ENCODE assay signal across 8 cellular contexts in the genomic region with DNA sequence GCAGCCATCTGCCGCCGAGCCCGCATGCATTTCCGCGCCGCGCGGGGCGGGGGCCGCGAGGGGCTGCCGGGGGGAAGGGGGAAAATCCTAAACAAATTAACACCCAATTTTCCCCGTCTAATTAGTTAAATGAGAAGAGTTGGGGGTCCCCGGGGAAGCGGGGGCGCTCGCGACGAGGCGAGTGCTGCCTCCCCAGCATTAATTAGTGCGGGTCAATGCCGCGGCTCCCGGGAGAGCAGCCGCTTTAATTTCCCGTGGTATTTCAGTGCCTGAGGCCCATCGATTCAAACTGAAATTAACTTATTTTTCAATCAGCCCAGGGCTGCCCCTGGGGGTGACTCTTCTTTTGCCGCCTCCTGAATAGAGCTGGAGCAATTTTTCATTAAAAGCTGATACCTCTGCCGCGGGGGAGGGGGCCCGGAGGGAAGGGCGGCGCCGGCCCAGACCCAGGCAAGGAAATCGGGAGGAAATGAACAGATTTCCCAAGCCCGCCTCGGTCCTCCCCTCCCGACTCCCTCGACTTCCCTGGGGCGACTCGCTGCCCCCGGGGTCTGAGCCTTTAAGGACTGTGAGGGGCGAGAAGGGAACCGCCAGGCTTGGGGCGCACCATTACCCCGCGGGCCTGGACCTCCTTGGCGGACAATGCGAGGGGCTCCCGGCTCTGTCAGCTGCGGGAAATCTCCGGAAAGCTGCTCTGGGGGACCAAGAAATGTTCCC. TPM values are rescaled to one million over a fixed set of nuclear protein-coding genes. Genes with fewer than 3 reads are reported as not detected.
A peak's percentile ranks its signal among the peaks of the same experiment; 100 is the strongest.
DNase-seq lines count a peak whose midpoint lies in the region; ATAC-seq and TF ChIP-seq lines count a peak whose summit lies in the region.

No MANE protein-coding gene starts in this region.

- peaks cover 23% of the 10 kb centered on the region for H3K27me3 ChIP-seq in ACC112 (ENCODE audit: insufficient read depth, low read length)
- peaks cover 4% of the 10 kb centered on the region; the same call in 1 of the 2 replicates for H3K27me3 ChIP-seq in KMS-11 (ENCODE audit: insufficient read depth, low read depth)
- no peaks in the 10 kb centered on the region for H3K27me3 ChIP-seq in muscle layer of duodenum (ENCODE audit: low read depth, low read length)

- peaks cover 14% of the 10 kb centered on the region for H3K27me3 Mint-ChIP-seq in chondrocyte (ENCODE audit: low read depth)

- H3K4me1 ChIP-seq in ACC112 (ENCODE audit: control insufficient read depth, insufficient read depth, low read length, unreplicated experiment) (no peaks in the 10 kb centered on the region), KMS-11 (ENCODE audit: low read depth, poor library complexity, severe bottlenecking) (no peaks in the 10 kb centered on the region), muscle layer of duodenum (ENCODE audit: control insufficient read depth in 1 of 2, insufficient read depth in 2 of 2, low read length in 2 of 2) (peaks cover 0 to 13% of the 10 kb centered on the region in 2 donors)

- no peak overlapping the region for H3K27ac Mint-ChIP-seq in chondrocyte (ENCODE audit: unreplicated experiment)

- no peaks in the 10 kb centered on the region for H3K36me3 ChIP-seq in ACC112 (ENCODE audit: insufficient read depth, low read length)
- H3K36me3 ChIP-seq in KMS-11 (ENCODE audit: insufficient read depth) = no peaks in the 10 kb centered on the region
- no peaks in the 10 kb centered on the region for H3K36me3 ChIP-seq in muscle layer of duodenum (ENCODE audit: control insufficient read depth in 1 of 2, insufficient read depth in 2 of 2, low read length in 2 of 2)

- ATAC-seq in HG03571 (IDR thresholded peaks at IDR 0.05; ENCODE audit: unreplicated experiment) = no peak
- no peak for ATAC-seq in HG02571 (IDR thresholded peaks at IDR 0.05; ENCODE audit: unreplicated experiment)
- ATAC-seq in GM19023 (IDR thresholded peaks at IDR 0.05; ENCODE audit: unreplicated experiment) = no peak

- H3K9me3 ChIP-seq in muscle layer of duodenum (ENCODE audit: control insufficient read depth in 1 of 2, low read length in 2 of 2) = no peaks in the 10 kb centered on the region

- H3K4me1 Mint-ChIP-seq in chondrocyte (ENCODE audit: low read depth) = no peaks in the 10 kb centered on the region

- H3K9ac ChIP-seq in KMS-11 = no peak overlapping the region; the same call in 1 of the 2 replicates

- H2AFZ ChIP-seq in ACC112 (ENCODE audit: low read length, unreplicated experiment) = peak overlapping the region; percentile 90
- H2AFZ ChIP-seq in KMS-11 (ENCODE audit: low read depth) = peak overlapping the region; percentile 82

- no peak for TF ChIP-seq CTCF in KMS-11 (conservative IDR thresholded peaks at IDR 0.05; ENCODE audit: low read depth, low read length)
- TF ChIP-seq CTCF in chondrocyte (IDR thresholded peaks at IDR 0.05) = no peak

- no peaks in the 10 kb centered on the region for H3K9me3 Mint-ChIP-seq in chondrocyte (ENCODE audit: low read depth)

- H3K27ac ChIP-seq in ACC112 (ENCODE audit: low read depth, low read length) (no peak overlapping the region), KMS-11 (no peak overlapping the region), muscle layer of duodenum (ENCODE audit: low read length) (no peak overlapping the region)

- H3K36me3 Mint-ChIP-seq in chondrocyte (ENCODE audit: low read depth) = no peaks in the 10 kb centered on the region

- H3K4me2 ChIP-seq in KMS-11 = peak overlapping the region; percentile 71

- H3K4me3 ChIP-seq in ACC112 (ENCODE audit: low read depth, low read length) (peak overlapping the region; percentile 93), KMS-11 (IDR thresholded peaks at IDR 0.05; ENCODE audit: insufficient read depth, low read depth, low read length) (no peak overlapping the region), muscle layer of duodenum (ENCODE audit: low read depth in 1 of 2, low read length in 2 of 2) (peak overlapping the region; percentile 60 to 76)

- no peak for DNase-seq in chondrocyte (ENCODE audit: low spot score)
- no peak for DNase-seq in DMS79 treated with DMSO at 0.1 percent for 48 hours (lab: John Stamatoyannopoulos, UW)

- H3K4me3 Mint-ChIP-seq in chondrocyte (ENCODE audit: unreplicated experiment) = peak overlapping the region; percentile 73

- no peaks in the 10 kb centered on the region for H4K20me1 ChIP-seq in KMS-11 (ENCODE audit: insufficient read depth)

- no peaks in the 10 kb centered on the region for H3K79me2 ChIP-seq in ACC112 (ENCODE audit: control insufficient read depth, insufficient read depth, low read length, unreplicated experiment)
- no peaks in the 10 kb centered on the region for H3K79me2 ChIP-seq in KMS-11 (ENCODE audit: insufficient read depth, low read depth)

RNA-seq across cellular contexts. Expression of gene VSX2, which starts 18.9 kb away (rescaled TPM):
- total RNA-seq in chondrocyte = not detected in 3 replicates

RNA-seq across cellular contexts. Expression of gene ABCD4, which starts 44.6 kb away (rescaled TPM):
- 31.0 to 40.9 TPM (median 34.7 TPM) in 3 replicates for total RNA-seq in chondrocyte
